Comparison of ENCODE assay signal across 17 cellular contexts in the genomic region with DNA sequence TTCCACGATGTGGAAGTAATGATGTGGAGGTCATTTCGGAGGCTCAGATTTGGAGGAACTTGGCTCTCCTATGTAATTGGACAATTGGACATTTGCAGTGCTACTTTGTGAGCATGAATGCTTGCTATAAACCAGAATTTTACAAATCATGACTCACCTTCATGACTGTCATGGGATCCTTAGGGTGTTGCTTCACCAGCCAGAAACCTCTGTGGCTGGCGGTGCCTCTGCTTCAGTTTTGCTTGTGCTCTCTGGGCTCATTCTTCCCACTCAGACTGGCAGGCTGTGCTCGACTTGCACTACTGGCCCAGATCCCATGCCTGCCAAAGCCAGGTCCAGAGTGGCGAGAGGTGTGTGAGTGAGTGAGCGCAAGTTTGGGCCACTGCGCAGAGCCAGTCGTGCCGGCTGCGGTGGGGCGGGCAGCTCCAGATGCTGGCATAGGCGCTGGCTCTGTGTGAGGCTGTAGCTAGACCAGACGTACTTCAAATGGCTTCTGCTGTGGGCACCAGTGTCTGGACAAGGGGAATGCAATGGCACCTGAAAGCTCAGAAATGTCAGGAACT.
DNase-seq lines count a peak whose midpoint lies in the region; ATAC-seq and TF ChIP-seq lines count a peak whose summit lies in the region.
"Had no signal": no experiment of that assay in that cellular context is flagged by ENCODE, and none has a peak within 500 bp of the region (broad histone marks: within the 10 kb centered on the region; RNA-seq: fewer than 3 reads in every experiment).

No MANE protein-coding gene starts in this region.

- 87% methylated on average over 5 of the region's 13 CpGs for WGBS in mammary epithelial cell (ENCODE audit: low coverage, missing lambda C conversion rate)
- WGBS in hepatocyte (ENCODE audit: low lambda C conversion rate, missing lambda C conversion rate) = 92% methylated on average over 13 of the region's 13 CpGs

- H3K36me3 ChIP-seq in mammary epithelial cell (ENCODE audit: insufficient read depth, low read length) (no peaks in the 10 kb centered on the region), hepatocyte (replicated peaks; ENCODE audit: insufficient read depth, low read depth) (no peaks in the 10 kb centered on the region), left ventricle myocardium inferior (no peaks in the 10 kb centered on the region), uterus (no peaks in the 10 kb centered on the region)

- CTCF ChIA-PET in mammary epithelial cell (lab: Charles Lee; ENCODE audit: low non-redundant PET) = no interaction called here

- no peak overlapping the region for H3K9ac ChIP-seq in mammary epithelial cell (ENCODE audit: insufficient read depth, low read length)
- H3K9ac ChIP-seq: KMS-11 had no signal

- H3K27me3 ChIP-seq in mammary epithelial cell (ENCODE audit: insufficient read depth, low read length) = no peaks in the 10 kb centered on the region
- no peaks in the 10 kb centered on the region for H3K27me3 ChIP-seq in hepatocyte
- H3K27me3 ChIP-seq in left ventricle myocardium inferior (ENCODE audit: low read depth) = no peaks in the 10 kb centered on the region
- no peaks in the 10 kb centered on the region for H3K27me3 ChIP-seq in uterus

- no peak overlapping the region for H3K4me2 ChIP-seq in mammary epithelial cell (ENCODE audit: insufficient read depth, low read depth, low read length)
- no peak overlapping the region for H3K4me2 ChIP-seq in hepatocyte
- H3K4me2 ChIP-seq: KMS-11 had no signal

- H3K9me3 ChIP-seq in mammary epithelial cell (replicated peaks; ENCODE audit: insufficient read depth, low read length) = no peaks in the 10 kb centered on the region
- no peaks in the 10 kb centered on the region for H3K9me3 ChIP-seq in hepatocyte (ENCODE audit: low read depth)
- peaks cover 14% of the 10 kb centered on the region for H3K9me3 ChIP-seq in left ventricle myocardium inferior (replicated peaks)
- no peaks in the 10 kb centered on the region for H3K9me3 ChIP-seq in uterus

- ATAC-seq in HG03135 (IDR thresholded peaks at IDR 0.05; ENCODE audit: unreplicated experiment) (no peak), Right ventricle myocardium inferior (no peak)

- H3K79me2 ChIP-seq in mammary epithelial cell (ENCODE audit: insufficient read depth, low read length) = no peaks in the 10 kb centered on the region
- H3K79me2 ChIP-seq in hepatocyte = no peaks in the 10 kb centered on the region

- H2AFZ ChIP-seq in mammary epithelial cell (ENCODE audit: low read depth, low read length) = no peak overlapping the region
- no peak overlapping the region for H2AFZ ChIP-seq in hepatocyte

- no peak overlapping the region for H3K27ac ChIP-seq in mammary epithelial cell (ENCODE audit: insufficient read depth, low read depth, low read length)
- no peak overlapping the region for H3K27ac ChIP-seq in hepatocyte
- H3K27ac ChIP-seq in left ventricle myocardium inferior (replicated peaks) = no peak overlapping the region
- no peak overlapping the region for H3K27ac ChIP-seq in uterus
- H3K27ac ChIP-seq: KMS-11 had no signal

- H3K4me3 ChIP-seq in mammary epithelial cell (replicated peaks in 1 of 3; ENCODE audit: insufficient read depth in 1 of 3, low read depth in 2 of 3, low read length in 3 of 3) = no peak overlapping the region
- H3K4me3 ChIP-seq in hepatocyte = no peak overlapping the region
- no peak overlapping the region for H3K4me3 ChIP-seq in left ventricle myocardium inferior
- no peak overlapping the region for H3K4me3 ChIP-seq in uterus

- intact Hi-C loops in mammary epithelial cell (cut with micrococcal nuclease) = no loop called here
- intact Hi-C loops in left ventricle myocardium inferior (cut with micrococcal nuclease) = no loop called here
- intact Hi-C loops in Right ventricle myocardium inferior (cut with DNase I) = no loop called here
- intact Hi-C loops in uterus (cut with DNase I; ENCODE audit: low total_unique reads) = no loop called here

- no peaks in the 10 kb centered on the region for H3K9me2 ChIP-seq in hepatocyte (replicated peaks; ENCODE audit: insufficient read depth)

- BruUV-seq in mammary epithelial cell (replicated peaks; lab: Mats Ljungman, UMichigan) = no TSS peak

- in situ Hi-C loops in mammary epithelial cell (cut with MboI; ENCODE audit: low sequenced_read_pairs in 2 of 2) = no loop called here

- no peak for TF ChIP-seq CTCF in mammary epithelial cell (conservative IDR thresholded peaks at IDR 0.05 in 1 of 2, IDR thresholded peaks at IDR 0.05 in 1 of 2; ENCODE audit: extremely low read depth in 1 of 2, insufficient read depth in 1 of 2, low read depth in 1 of 2, low read length in 2 of 2)
- TF ChIP-seq CTCF in hepatocyte (IDR thresholded peaks at IDR 0.05; ENCODE audit: poor library complexity) = no peak
- no peak for TF ChIP-seq CTCF in left ventricle myocardium inferior (IDR thresholded peaks at IDR 0.05; ENCODE audit: borderline replicate concordance)
- TF ChIP-seq CTCF in uterus (IDR thresholded peaks at IDR 0.05) = no peak

- H4K20me1 ChIP-seq in mammary epithelial cell (ENCODE audit: insufficient read depth, low read length) (no peaks in the 10 kb centered on the region), hepatocyte (ENCODE audit: insufficient read depth, poor library complexity, severe bottlenecking) (no peaks in the 10 kb centered on the region)

- peak; percentile 7 for DNase-seq in HT1080 (ENCODE audit: low read depth)
- DNase-seq in MV-4-11 (lab: John Stamatoyannopoulos, UW) = peak; percentile 16
- peak; percentile 18 for DNase-seq in mammary epithelial cell
- DNase-seq in hepatocyte (ENCODE audit: low spot score) = peak; percentile 8
- no peak for DNase-seq in left ventricle myocardium inferior
- DNase-seq in Right ventricle myocardium inferior (ENCODE audit: missing footprints) = no peak
- no peak for DNase-seq in uterus
- DNase-seq: AML-193, Caco-2, DMS53, HCEC 1CT, NCI-H1417 treated with DMSO at 0.1 percent for 48 hours, NCI-H1930, NCI-H446, NCI-H69 had no signal

- dilution Hi-C loops in mammary epithelial cell (cut with HindIII; ENCODE audit: low sequenced_read_pairs) = no loop called here

- TF ChIP-seq POLR2A in uterus (IDR thresholded peaks at IDR 0.05) = no peak

- H3K4me1 ChIP-seq in mammary epithelial cell (ENCODE audit: insufficient read depth, low read length) (no peaks in the 10 kb centered on the region), hepatocyte (ENCODE audit: insufficient read depth) (no peaks in the 10 kb centered on the region), left ventricle myocardium inferior (no peaks in the 10 kb centered on the region), uterus (no peaks in the 10 kb centered on the region)
- H3K4me1 ChIP-seq: Caco-2 had no signal

Comparison
In these comparisons a context has a peak if more than half of its experiments do, and no peak if none do; other contexts are left out.
1. DNase-seq: peak in HT1080 (single experiment), MV-4-11 (single experiment), mammary epithelial cell (single experiment) and hepatocyte (single experiment); none in left ventricle myocardium inferior (single experiment), Right ventricle myocardium inferior (single experiment) and uterus (0 of 2).